ENCODE assay signal across 11 cellular contexts in the genomic region with DNA sequence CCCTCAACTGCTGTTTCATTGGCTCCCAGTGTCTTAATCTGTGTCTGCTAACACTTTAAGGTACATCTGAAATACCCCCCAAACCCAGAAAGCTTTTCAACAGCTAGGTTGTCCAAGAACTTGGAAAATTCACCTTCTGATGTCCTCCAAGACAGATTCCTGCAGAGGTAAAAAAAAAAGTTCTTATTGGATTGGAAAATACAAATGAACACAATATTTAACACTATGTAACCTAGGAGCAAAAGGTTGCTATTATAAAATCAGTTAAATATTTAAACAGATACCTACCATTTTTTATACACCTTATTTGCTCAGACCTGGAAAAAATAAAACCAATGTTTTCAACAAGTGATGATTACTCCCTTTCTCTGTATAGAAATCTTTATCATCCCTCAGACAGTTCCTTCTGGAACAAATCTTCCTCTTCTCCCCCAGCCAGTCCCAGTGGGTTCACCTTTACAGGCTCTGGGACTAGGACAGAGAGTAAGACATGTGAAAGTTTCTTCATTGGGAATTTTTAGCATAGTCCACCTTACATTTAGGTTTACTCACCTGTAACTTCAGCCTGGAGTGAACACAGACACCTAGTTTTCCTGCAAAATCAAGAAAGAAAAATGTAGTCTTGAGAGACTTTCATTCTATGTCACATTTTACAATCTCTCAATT. TPM values are rescaled to one million over a fixed set of nuclear protein-coding genes. Genes with fewer than 3 reads are reported as not detected.
DNase-seq lines count a peak whose midpoint lies in the region; ATAC-seq, FAIRE-seq and TF ChIP-seq lines count a peak whose summit lies in the region.
"Had no signal": no experiment of that assay in that cellular context is flagged by ENCODE, and none has a peak within 500 bp of the region (broad histone marks: within the 10 kb centered on the region; RNA-seq: fewer than 3 reads in every experiment).

No MANE protein-coding gene starts in this region.

- H3K27me3 ChIP-seq in KMS-11 (ENCODE audit: insufficient read depth, low read depth) = no peaks in the 10 kb centered on the region
- no peaks in the 10 kb centered on the region for H3K27me3 ChIP-seq in astrocyte (ENCODE audit: insufficient read depth, low read length)
- H3K27me3 ChIP-seq in right cardiac atrium (ENCODE audit: control insufficient read depth, insufficient read depth) = no peaks in the 10 kb centered on the region
- H3K27me3 ChIP-seq: heart right ventricle had no signal

- no peak overlapping the region for H2AFZ ChIP-seq in KMS-11 (ENCODE audit: low read depth)
- H2AFZ ChIP-seq in astrocyte (ENCODE audit: low read depth, low read length) = no peak overlapping the region

- H3K4me1 ChIP-seq in KMS-11 (ENCODE audit: low read depth, poor library complexity, severe bottlenecking) (peaks cover 55% of the 10 kb centered on the region), astrocyte (ENCODE audit: insufficient read depth, low read length) (peaks cover 18% of the 10 kb centered on the region), right cardiac atrium (ENCODE audit: control insufficient read depth, insufficient read depth, low read length) (no peaks in the 10 kb centered on the region)

- H3K4me3 Mint-ChIP-seq in astrocyte (ENCODE audit: unreplicated experiment) (peak overlapping the region; percentile 98), neural crest cell (peak overlapping the region; percentile 98)

- DNase-seq in GM12864 (ENCODE audit: low read depth) (no peak), astrocyte (ENCODE audit: low read depth) (no peak), neural crest cell (ENCODE audit: low read depth, low spot score) (no peak), ureter (ENCODE audit: low spot score) (no peak), right cardiac atrium (no peak)
- DNase-seq: heart right ventricle, NCI-H524 treated with DMSO at 0.1 percent for 48 hours, WERI-Rb-1 had no signal

- peaks cover 52% of the 10 kb centered on the region for H3K79me2 ChIP-seq in KMS-11 (ENCODE audit: insufficient read depth, low read depth)
- H3K79me2 ChIP-seq in astrocyte (ENCODE audit: insufficient read depth, low read length) = peaks cover 45% of the 10 kb centered on the region

- FAIRE-seq in astrocyte (lab: Jason Lieb, UNC) = no peak
- FAIRE-seq: bronchial epithelial cell had no signal

- H3K4me1 Mint-ChIP-seq in astrocyte (ENCODE audit: low read depth, unreplicated experiment) (peaks cover 25% of the 10 kb centered on the region), neural crest cell (peaks cover 57% of the 10 kb centered on the region)

- TF ChIP-seq CTCF in GM12864 (IDR thresholded peaks at IDR 0.05; ENCODE audit: low read depth, low read length, missing control alignments) = no peak
- no peak for TF ChIP-seq CTCF in KMS-11 (conservative IDR thresholded peaks at IDR 0.05; ENCODE audit: low read depth, low read length)
- no peak for TF ChIP-seq CTCF in astrocyte (IDR thresholded peaks at IDR 0.05; ENCODE audit: insufficient read depth, low read depth, low read length)
- TF ChIP-seq CTCF in neural crest cell (conservative IDR thresholded peaks at IDR 0.05) = no peak

- intact Hi-C loops in right cardiac atrium (cut with DNase I) = no loop called here

- H3K9ac ChIP-seq in KMS-11 = peak overlapping the region; percentile 99; the same call in 1 of the 2 replicates
- peak overlapping the region; percentile 91 for H3K9ac ChIP-seq in astrocyte (ENCODE audit: low read length)

- peaks cover 28% of the 10 kb centered on the region for H3K36me3 ChIP-seq in KMS-11 (ENCODE audit: insufficient read depth)
- H3K36me3 ChIP-seq in astrocyte (ENCODE audit: insufficient read depth, low read length) = peaks cover 35% of the 10 kb centered on the region

- H3K4me2 ChIP-seq in KMS-11 = peak overlapping the region; percentile 89
- H3K4me2 ChIP-seq in astrocyte (ENCODE audit: low read length) = peak overlapping the region; percentile 99

- H3K4me3 ChIP-seq in GM12864 (ENCODE audit: low read depth, low read length) = peak overlapping the region; percentile 95; the same call in 1 of the 2 replicates
- no peak overlapping the region for H3K4me3 ChIP-seq in KMS-11 (IDR thresholded peaks at IDR 0.05; ENCODE audit: insufficient read depth, low read depth, low read length)
- H3K4me3 ChIP-seq in astrocyte (ENCODE audit: insufficient read depth, low read depth, low read length) = peak overlapping the region; percentile 92
- H3K4me3 ChIP-seq in right cardiac atrium (ENCODE audit: low read length) = no peak overlapping the region

- peaks cover 30% of the 10 kb centered on the region for H3K36me3 Mint-ChIP-seq in astrocyte (ENCODE audit: low read depth, unreplicated experiment)
- peaks cover 46% of the 10 kb centered on the region for H3K36me3 Mint-ChIP-seq in neural crest cell (ENCODE audit: low read depth)

- H3K9me3 ChIP-seq in astrocyte (ENCODE audit: insufficient read depth, low read depth, low read length) (no peaks in the 10 kb centered on the region), right cardiac atrium (ENCODE audit: control insufficient read depth, low read length) (no peaks in the 10 kb centered on the region)
- H3K9me3 ChIP-seq: heart right ventricle had no signal

- peak overlapping the region; percentile 96 for H3K27ac ChIP-seq in KMS-11
- no peak overlapping the region for H3K27ac ChIP-seq in astrocyte (ENCODE audit: low read depth, low read length)
- no peak overlapping the region for H3K27ac ChIP-seq in right cardiac atrium (ENCODE audit: low read length)
- H3K27ac ChIP-seq: heart right ventricle had no signal

- no peak for ATAC-seq in GM21360 (IDR thresholded peaks at IDR 0.05; ENCODE audit: unreplicated experiment)
- ATAC-seq in right cardiac atrium = no peak
- ATAC-seq: heart right ventricle had no signal

- H3K27ac Mint-ChIP-seq in astrocyte (ENCODE audit: unreplicated experiment) (peak overlapping the region; percentile 74), neural crest cell (ENCODE audit: unreplicated experiment) (peak overlapping the region; percentile 38)

- no peaks in the 10 kb centered on the region for H3K9me3 Mint-ChIP-seq in astrocyte (ENCODE audit: unreplicated experiment)
- peaks cover 2% of the 10 kb centered on the region for H3K9me3 Mint-ChIP-seq in neural crest cell

- H3K27me3 Mint-ChIP-seq in astrocyte (ENCODE audit: low read depth, unreplicated experiment) = no peaks in the 10 kb centered on the region
- peaks cover 46% of the 10 kb centered on the region for H3K27me3 Mint-ChIP-seq in neural crest cell (ENCODE audit: low read depth)

- peaks cover 27% of the 10 kb centered on the region for H4K20me1 ChIP-seq in KMS-11 (ENCODE audit: insufficient read depth)
- H4K20me1 ChIP-seq in astrocyte (ENCODE audit: insufficient read depth, low read length) = peaks cover 46% of the 10 kb centered on the region

RNA-seq across cellular contexts. Expression of gene WDR74, which starts 13.3 kb away (rescaled TPM):
- 46.8 and 53.5 TPM in 2 replicates for total RNA-seq in astrocyte
- 62.1 and 69.2 TPM in 2 replicates for total RNA-seq in neural crest cell
- total RNA-seq in ureter = 58.8 TPM
- 10 to 100 TPM; 24.8 to 28.7 (median 26.6) TPM for total RNA-seq in right cardiac atrium
- polyA plus RNA-seq in right cardiac atrium = 17.9 TPM

RNA-seq across cellular contexts. Expression of gene TEX54, which starts 20.0 kb away (rescaled TPM):
- not detected in 2 replicates for total RNA-seq in astrocyte
- total RNA-seq in neural crest cell = not detected in 2 replicates
- not detected for total RNA-seq in ureter
- not detected for total RNA-seq in right cardiac atrium
- polyA plus RNA-seq in right cardiac atrium = not detected
- total RNA-seq: bronchial epithelial cell, heart right ventricle had no signal
- polyA plus RNA-seq: heart right ventricle had no signal

RNA-seq across cellular contexts. Expression of gene STX5, which starts 20.8 kb away (rescaled TPM):
- 44.2 and 45.7 TPM in 2 replicates for total RNA-seq in astrocyte
- total RNA-seq in neural crest cell = 24.1 and 27.2 TPM in 2 replicates
- 30.1 TPM for total RNA-seq in ureter
- 10 to 100 TPM; 20.1 to 27.8 (median 21.8) TPM for total RNA-seq in right cardiac atrium
- 14.4 TPM for polyA plus RNA-seq in right cardiac atrium

RNA-seq across cellular contexts. Expression of gene SLC3A2, which starts 28.0 kb away (rescaled TPM):
- total RNA-seq in astrocyte (588 and 592 TPM in 2 replicates), neural crest cell (181 and 185 TPM in 2 replicates), ureter (245 TPM), right cardiac atrium (10 to 100 TPM; 40.2 to 64.1 (median 40.5) TPM)
- 28.1 TPM for polyA plus RNA-seq in right cardiac atrium

RNA-seq across cellular contexts. Expression of gene NXF1, which starts 47.4 kb away (rescaled TPM):
- total RNA-seq in astrocyte (51.4 and 55.9 TPM in 2 replicates), neural crest cell (86.6 and 88.1 TPM in 2 replicates), ureter (94.6 TPM), right cardiac atrium (10 to 100 TPM; 40.3 to 56.4 (median 47.1) TPM)
- 45.8 TPM for polyA plus RNA-seq in right cardiac atrium

Comparison
In these comparisons a context has a peak if more than half of its experiments do, and no peak if none do; other contexts are left out.
1. H3K4me3 ChIP-seq: peak in GM12864 (single experiment) and astrocyte (single experiment); none in KMS-11 (single experiment) and right cardiac atrium (single experiment).